Comparison of ENCODE assay signal across 14 cellular contexts in genomic region chr19:6667114-6667627, GRCh38. TPM values are rescaled to one million over a fixed set of nuclear protein-coding genes. Genes with fewer than 3 reads are reported as not detected.
DNase-seq lines count a peak whose midpoint lies in the region; ATAC-seq lines count a peak whose summit lies in the region.
"Had no signal": no experiment of that assay in that cellular context is flagged by ENCODE, and none has a peak within 500 bp of the region (broad histone marks: within the 10 kb centered on the region; RNA-seq: fewer than 3 reads in every experiment).

No MANE protein-coding gene starts in this region.

- H3K4me1 Mint-ChIP-seq in activated naive CD8-positive, alpha-beta T cell treated with anti-CD3 and anti-CD28 coated beads, Interleukin-2, amount 50 U/mL, for 24 hours: peaks cover 35% of the 10 kb centered on the region

- peak overlapping the region; percentile 92 for H3K27ac Mint-ChIP-seq in activated naive CD8-positive, alpha-beta T cell treated with anti-CD3 and anti-CD28 coated beads, Interleukin-2, amount 50 U/mL, for 24 hours

- ATAC-seq in activated naive CD8-positive, alpha-beta T cell treated with anti-CD3 and anti-CD28 coated beads, Interleukin-2, amount 50 U/mL, for 24 hours: no peak
- ATAC-seq in left lobe of liver: no peak
- ATAC-seq in HG03196 (IDR thresholded peaks at IDR 0.05; ENCODE audit: unreplicated experiment): no peak

- peaks cover 35% of the 10 kb centered on the region for H3K36me3 Mint-ChIP-seq in activated naive CD8-positive, alpha-beta T cell treated with anti-CD3 and anti-CD28 coated beads, Interleukin-2, amount 50 U/mL, for 24 hours (ENCODE audit: low read depth)

- peak; percentile 82 for DNase-seq in activated effector memory CD4-positive, alpha-beta T cell treated with anti-CD3 and anti-CD28 coated beads, Interleukin-2, amount 50 U/mL, for 16 hours
- no peak for DNase-seq in activated effector memory CD4-positive, alpha-beta T cell treated with Interleukin-2 at 50 U/mL for 16 hours
- DNase-seq in SW480 (ENCODE audit: low spot score) (peak; percentile 41), left lobe of liver (ENCODE audit: low spot score) (no peak), HuH-7.5 (ENCODE audit: low spot score) (no peak)
- no peak for DNase-seq in activated naive CD8-positive, alpha-beta T cell treated with anti-CD3 and anti-CD28 coated beads, Interleukin-2, amount 50 U/mL, for 24 hours
- peak; percentile 34 to 47 for DNase-seq in stimulated activated CD4-positive, alpha-beta T cell treated with anti-CD3 and anti-CD28 coated beads, Interleukin-4, amount 100 ng/mL, for 4 hours
- DNase-seq: EL, erythroblast, NCI-H1092, NCI-H526, thyroid gland had no signal

- no peaks in the 10 kb centered on the region for H3K27me3 Mint-ChIP-seq in activated naive CD8-positive, alpha-beta T cell treated with anti-CD3 and anti-CD28 coated beads, Interleukin-2, amount 50 U/mL, for 24 hours

- H3K4me3 Mint-ChIP-seq in activated naive CD8-positive, alpha-beta T cell treated with anti-CD3 and anti-CD28 coated beads, Interleukin-2, amount 50 U/mL, for 24 hours: peak overlapping the region; percentile 100

- no peaks in the 10 kb centered on the region for H3K9me3 Mint-ChIP-seq in activated naive CD8-positive, alpha-beta T cell treated with anti-CD3 and anti-CD28 coated beads, Interleukin-2, amount 50 U/mL, for 24 hours

RNA-seq across cellular contexts. Expression of gene TNFSF14, which starts 2.8 kb away (rescaled TPM):
- total RNA-seq in left lobe of liver: 8.3 TPM
- total RNA-seq: cardiac muscle cell had no signal

RNA-seq across cellular contexts. Expression of gene C3, which starts 53.3 kb away (rescaled TPM):
- 11,297 TPM for total RNA-seq in left lobe of liver

Comparison
In these comparisons a context has a peak if more than half of its experiments do, and no peak if none do; other contexts are left out.
1. DNase-seq: peak in activated effector memory CD4-positive, alpha-beta T cell treated with anti-CD3 and anti-CD28 coated beads, Interleukin-2, amount 50 U/mL, for 16 hours (single experiment), SW480 (single experiment) and stimulated activated CD4-positive, alpha-beta T cell treated with anti-CD3 and anti-CD28 coated beads, Interleukin-4, amount 100 ng/mL, for 4 hours (2 of 2); none in activated effector memory CD4-positive, alpha-beta T cell treated with Interleukin-2 at 50 U/mL for 16 hours (single experiment), activated naive CD8-positive, alpha-beta T cell treated with anti-CD3 and anti-CD28 coated beads, Interleukin-2, amount 50 U/mL, for 24 hours (single experiment), left lobe of liver (single experiment) and HuH-7.5 (single experiment).